1 cellular context compared by ENCODE assay signal in the genomic region with DNA sequence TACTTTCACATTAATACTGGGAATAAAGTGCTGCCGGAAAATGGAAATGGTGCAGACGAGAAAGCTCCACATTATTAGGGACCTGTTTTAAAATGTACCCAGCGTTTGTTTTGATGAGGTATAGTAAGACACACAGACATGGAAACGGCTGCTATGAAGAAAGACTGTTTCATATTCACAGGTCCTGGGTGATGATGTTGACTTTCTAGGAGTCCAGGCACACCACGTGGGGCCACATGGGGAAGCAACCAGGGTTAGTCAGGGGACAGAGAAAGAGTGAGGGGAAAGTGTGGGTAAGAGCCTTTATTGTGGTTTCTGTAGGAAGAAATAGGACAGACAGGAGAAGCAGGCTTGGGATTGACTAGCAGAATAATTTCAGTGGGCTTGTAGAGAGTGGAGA.
TF ChIP-seq lines count a peak whose summit lies in the region.

No MANE protein-coding gene starts in this region.

TF ChIP-seq in K562, 482 proteins besides CTCF, POLR2A, EP300 and RAD21:
- TF ChIP-seq SRSF9 (IDR thresholded peaks at IDR 0.05; ENCODE audit: borderline replicate concordance, low read depth, low read length), result no peak
- TF ChIP-seq GTF2B (IDR thresholded peaks at IDR 0.05; ENCODE audit: extremely low read depth, insufficient read length), result no peak
- TF ChIP-seq KDM5B (IDR thresholded peaks at IDR 0.05; ENCODE audit: insufficient replicate concordance, low read depth, low read length), result no peak
- TF ChIP-seq, protein P1, sequence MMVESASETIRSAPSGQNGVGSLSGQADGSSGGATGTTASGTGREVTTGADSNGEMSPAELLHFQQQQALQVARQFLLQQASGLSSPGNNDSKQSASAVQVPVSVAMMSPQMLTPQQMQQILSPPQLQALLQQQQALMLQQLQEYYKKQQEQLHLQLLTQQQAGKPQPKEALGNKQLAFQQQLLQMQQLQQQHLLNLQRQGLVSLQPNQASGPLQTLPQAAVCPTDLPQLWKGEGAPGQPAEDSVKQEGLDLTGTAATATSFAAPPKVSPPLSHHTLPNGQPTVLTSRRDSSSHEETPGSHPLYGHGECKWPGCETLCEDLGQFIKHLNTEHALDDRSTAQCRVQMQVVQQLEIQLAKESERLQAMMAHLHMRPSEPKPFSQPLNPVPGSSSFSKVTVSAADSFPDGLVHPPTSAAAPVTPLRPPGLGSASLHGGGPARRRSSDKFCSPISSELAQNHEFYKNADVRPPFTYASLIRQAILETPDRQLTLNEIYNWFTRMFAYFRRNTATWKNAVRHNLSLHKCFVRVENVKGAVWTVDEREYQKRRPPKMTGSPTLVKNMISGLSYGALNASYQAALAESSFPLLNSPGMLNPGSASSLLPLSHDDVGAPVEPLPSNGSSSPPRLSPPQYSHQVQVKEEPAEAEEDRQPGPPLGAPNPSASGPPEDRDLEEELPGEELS (CRISPR knock-in tag; IDR thresholded peaks at IDR 0.05; ENCODE audit: borderline replicate concordance), result no peak
- no peak for TF ChIP-seq TCF3 (CRISPR knock-in tag; IDR thresholded peaks at IDR 0.05)
- TF ChIP-seq POLR2AphosphoS2 (IDR thresholded peaks at IDR 0.05; ENCODE audit: low read length), result no peak
- no peak for TF ChIP-seq ATF2 (CRISPR knock-in tag; IDR thresholded peaks at IDR 0.05)
- TF ChIP-seq TAF15 (IDR thresholded peaks at IDR 0.05; ENCODE audit: low read depth, low read length), result no peak
- TF ChIP-seq ZNF717 (CRISPR knock-in tag; IDR thresholded peaks at IDR 0.05), result no peak
- no peak for TF ChIP-seq OTX1 (CRISPR knock-in tag; IDR thresholded peaks at IDR 0.05)
- TF ChIP-seq, protein P2, sequence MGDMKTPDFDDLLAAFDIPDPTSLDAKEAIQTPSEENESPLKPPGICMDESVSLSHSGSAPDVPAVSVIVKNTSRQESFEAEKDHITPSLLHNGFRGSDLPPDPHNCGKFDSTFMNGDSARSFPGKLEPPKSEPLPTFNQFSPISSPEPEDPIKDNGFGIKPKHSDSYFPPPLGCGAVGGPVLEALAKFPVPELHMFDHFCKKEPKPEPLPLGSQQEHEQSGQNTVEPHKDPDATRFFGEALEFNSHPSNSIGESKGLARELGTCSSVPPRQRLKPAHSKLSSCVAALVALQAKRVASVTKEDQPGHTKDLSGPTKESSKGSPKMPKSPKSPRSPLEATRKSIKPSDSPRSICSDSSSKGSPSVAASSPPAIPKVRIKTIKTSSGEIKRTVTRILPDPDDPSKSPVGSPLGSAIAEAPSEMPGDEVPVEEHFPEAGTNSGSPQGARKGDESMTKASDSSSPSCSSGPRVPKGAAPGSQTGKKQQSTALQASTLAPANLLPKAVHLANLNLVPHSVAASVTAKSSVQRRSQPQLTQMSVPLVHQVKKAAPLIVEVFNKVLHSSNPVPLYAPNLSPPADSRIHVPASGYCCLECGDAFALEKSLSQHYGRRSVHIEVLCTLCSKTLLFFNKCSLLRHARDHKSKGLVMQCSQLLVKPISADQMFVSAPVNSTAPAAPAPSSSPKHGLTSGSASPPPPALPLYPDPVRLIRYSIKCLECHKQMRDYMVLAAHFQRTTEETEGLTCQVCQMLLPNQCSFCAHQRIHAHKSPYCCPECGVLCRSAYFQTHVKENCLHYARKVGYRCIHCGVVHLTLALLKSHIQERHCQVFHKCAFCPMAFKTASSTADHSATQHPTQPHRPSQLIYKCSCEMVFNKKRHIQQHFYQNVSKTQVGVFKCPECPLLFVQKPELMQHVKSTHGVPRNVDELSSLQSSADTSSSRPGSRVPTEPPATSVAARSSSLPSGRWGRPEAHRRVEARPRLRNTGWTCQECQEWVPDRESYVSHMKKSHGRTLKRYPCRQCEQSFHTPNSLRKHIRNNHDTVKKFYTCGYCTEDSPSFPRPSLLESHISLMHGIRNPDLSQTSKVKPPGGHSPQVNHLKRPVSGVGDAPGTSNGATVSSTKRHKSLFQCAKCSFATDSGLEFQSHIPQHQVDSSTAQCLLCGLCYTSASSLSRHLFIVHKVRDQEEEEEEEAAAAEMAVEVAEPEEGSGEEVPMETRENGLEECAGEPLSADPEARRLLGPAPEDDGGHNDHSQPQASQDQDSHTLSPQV (IDR thresholded peaks at IDR 0.05), result no peak
- TF ChIP-seq ZKSCAN1 (IDR thresholded peaks at IDR 0.05; ENCODE audit: low read depth, low read length), result no peak
- no peak for TF ChIP-seq FOXK1 (CRISPR knock-in tag; IDR thresholded peaks at IDR 0.05; ENCODE audit: borderline replicate concordance)
